In the genomic region with DNA sequence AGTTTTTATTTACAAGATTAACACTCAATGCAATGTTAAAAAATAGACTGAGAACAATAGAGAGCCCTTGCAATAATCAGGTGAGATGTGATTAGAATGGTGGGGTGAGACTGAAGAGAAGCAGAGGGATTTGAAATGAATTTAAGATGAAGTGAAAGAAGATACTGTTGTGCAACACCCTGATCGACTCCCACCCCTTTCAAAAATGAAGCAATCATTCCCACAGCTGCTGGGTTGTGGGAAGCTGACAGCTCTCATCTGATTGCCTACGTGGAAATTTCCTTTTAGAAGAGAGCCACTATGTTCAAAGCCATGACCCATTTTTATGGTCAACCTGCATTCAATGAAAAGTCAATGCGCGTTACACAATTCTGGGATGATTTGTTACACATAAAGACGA, we compare ENCODE assay signal across 24 cellular contexts.
DNase-seq lines count a peak whose midpoint lies in the region; ATAC-seq, FAIRE-seq and TF ChIP-seq lines count a peak whose summit lies in the region.
"Had no signal": no experiment of that assay in that cellular context is flagged by ENCODE, and none has a peak within 500 bp of the region (broad histone marks: within the 10 kb centered on the region; RNA-seq: fewer than 3 reads in every experiment).

No MANE protein-coding gene starts in this region.

- peak overlapping the region; percentile 4 for H3K27ac Mint-ChIP-seq in glutamatergic neuron (ENCODE audit: unreplicated experiment)
- H3K27ac Mint-ChIP-seq in type B pancreatic cell, result no peak overlapping the region
- H3K27ac Mint-ChIP-seq in CD14-positive monocyte, result no peak overlapping the region
- no peak overlapping the region for H3K27ac Mint-ChIP-seq in T-helper 2 cell treated with Interferon-gamma antibody and Interleukin-4, amounts not matched to agents 5 μg/mL and 100 μg/mL, for 36 hours
- H3K27ac Mint-ChIP-seq: activated CD4-positive, alpha-beta T cell treated with anti-CD3 and anti-CD28 coated beads for 36 hours; activated naive CD8-positive, alpha-beta T cell; brain had no signal

- TF ChIP-seq CTCF in NB4 (IDR thresholded peaks at IDR 0.05; ENCODE audit: low read depth, low read length), result no peak
- no peak for TF ChIP-seq CTCF in glutamatergic neuron (IDR thresholded peaks at IDR 0.05; ENCODE audit: partially characterized antibody, unreplicated experiment)
- TF ChIP-seq CTCF in type B pancreatic cell (conservative IDR thresholded peaks at IDR 0.05), result no peak
- TF ChIP-seq CTCF in CD14-positive monocyte (IDR thresholded peaks at IDR 0.05), result no peak

- H3K4me1 Mint-ChIP-seq in glutamatergic neuron (ENCODE audit: low read depth, unreplicated experiment) (peaks cover 31% of the 10 kb centered on the region), type B pancreatic cell (ENCODE audit: unreplicated experiment) (peaks cover 6% of the 10 kb centered on the region), CD14-positive monocyte (peaks cover 4% of the 10 kb centered on the region)
- H3K4me1 Mint-ChIP-seq in T-helper 2 cell treated with Interferon-gamma antibody and Interleukin-4, amounts not matched to agents 5 μg/mL and 100 μg/mL, for 36 hours (ENCODE audit: low read depth), result no peaks in the 10 kb centered on the region
- H3K4me1 Mint-ChIP-seq: activated CD4-positive, alpha-beta T cell treated with anti-CD3 and anti-CD28 coated beads for 36 hours had no signal

- H3K9me3 Mint-ChIP-seq in glutamatergic neuron (ENCODE audit: unreplicated experiment) (no peaks in the 10 kb centered on the region), type B pancreatic cell (no peaks in the 10 kb centered on the region), CD14-positive monocyte (peaks cover 0 to 1% (median 0%) of the 10 kb centered on the region in 7 donors)
- H3K9me3 Mint-ChIP-seq in T-helper 2 cell treated with Interferon-gamma antibody and Interleukin-4, amounts not matched to agents 5 μg/mL and 100 μg/mL, for 36 hours, result no peaks in the 10 kb centered on the region
- H3K9me3 Mint-ChIP-seq: brain had no signal

- no peak for TF ChIP-seq POLR2A in NB4 (IDR thresholded peaks at IDR 0.05; ENCODE audit: extremely low read depth, insufficient read length)

- H3K4me3 Mint-ChIP-seq in glutamatergic neuron (ENCODE audit: unreplicated experiment) (no peak overlapping the region), type B pancreatic cell (no peak overlapping the region), CD14-positive monocyte (no peak overlapping the region)
- H3K4me3 Mint-ChIP-seq in T-helper 2 cell treated with Interferon-gamma antibody and Interleukin-4, amounts not matched to agents 5 μg/mL and 100 μg/mL, for 36 hours, result no peak overlapping the region
- H3K4me3 Mint-ChIP-seq: activated CD4-positive, alpha-beta T cell treated with anti-CD3 and anti-CD28 coated beads for 36 hours; activated naive CD8-positive, alpha-beta T cell; brain had no signal

- FAIRE-seq in HTR-8/SVneo (lab: Jason Lieb, UNC), result no peak
- FAIRE-seq: GM18507, TTC549 had no signal

- H3K36me3 Mint-ChIP-seq in glutamatergic neuron (ENCODE audit: unreplicated experiment), result no peaks in the 10 kb centered on the region
- H3K36me3 Mint-ChIP-seq in type B pancreatic cell, result no peaks in the 10 kb centered on the region
- no peaks in the 10 kb centered on the region for H3K36me3 Mint-ChIP-seq in CD14-positive monocyte
- H3K36me3 Mint-ChIP-seq in T-helper 2 cell treated with Interferon-gamma antibody and Interleukin-4, amounts not matched to agents 5 μg/mL and 100 μg/mL, for 36 hours (ENCODE audit: low read depth), result no peaks in the 10 kb centered on the region
- H3K36me3 Mint-ChIP-seq: activated naive CD8-positive, alpha-beta T cell; brain had no signal

- no peak for ATAC-seq in HG03039 (IDR thresholded peaks at IDR 0.05; ENCODE audit: unreplicated experiment)
- ATAC-seq: activated CD4-positive, alpha-beta T cell treated with anti-CD3 and anti-CD28 coated beads for 36 hours had no signal

- peak; percentile 1 for DNase-seq in HTR-8/SVneo (ENCODE audit: insufficient read length, low spot score)
- DNase-seq in NB4 (ENCODE audit: low read depth), result peak; percentile 14
- peak; percentile 58 for DNase-seq in amniotic epithelial cell (ENCODE audit: low read depth)
- no peak for DNase-seq in glutamatergic neuron
- DNase-seq in type B pancreatic cell (ENCODE audit: extremely low spot score, unreplicated experiment), result no peak
- no peak for DNase-seq in CD14-positive monocyte (ENCODE audit: low spot score)
- DNase-seq in T-helper 2 cell treated with Interferon-gamma antibody and Interleukin-4, amounts not matched to agents 5 μg/mL and 100 μg/mL, for 36 hours (ENCODE audit: low spot score), result no peak
- DNase-seq: activated CD4-positive, alpha-beta T cell treated with anti-CD3 and anti-CD28 coated beads for 36 hours; Calu3; KG1; NCI-H1105 treated with DMSO at 0.1 percent for 48 hours; NCI-H2081 treated with DMSO at 0.1 percent for 48 hours; NCI-H526; occipital lobe; SW 1271 had no signal

- H3K27me3 Mint-ChIP-seq in glutamatergic neuron (ENCODE audit: unreplicated experiment), result peaks cover under 1% of the 10 kb centered on the region
- no peaks in the 10 kb centered on the region for H3K27me3 Mint-ChIP-seq in type B pancreatic cell
- H3K27me3 Mint-ChIP-seq in CD14-positive monocyte (ENCODE audit: low read depth in 3 of 3), result no peaks in the 10 kb centered on the region
- H3K27me3 Mint-ChIP-seq in T-helper 2 cell treated with Interferon-gamma antibody and Interleukin-4, amounts not matched to agents 5 μg/mL and 100 μg/mL, for 36 hours (ENCODE audit: low read depth), result no peaks in the 10 kb centered on the region
- H3K27me3 Mint-ChIP-seq: activated CD4-positive, alpha-beta T cell treated with anti-CD3 and anti-CD28 coated beads for 36 hours; activated naive CD8-positive, alpha-beta T cell; brain had no signal

- intact Hi-C loops in CD14-positive monocyte (cut with micrococcal nuclease), result no loop called here

- H3K4me3 ChIP-seq in NB4 (ENCODE audit: low read depth, low read length), result no peak overlapping the region
- H3K4me3 ChIP-seq: BLaER1, coronary artery, right atrium auricular region, suprapubic skin had no signal

Comparison
In these comparisons a context has a peak if more than half of its experiments do, and no peak if none do; other contexts are left out.
1. DNase-seq: peak in HTR-8/SVneo (single experiment), NB4 (single experiment) and amniotic epithelial cell (single experiment); none in glutamatergic neuron (single experiment), type B pancreatic cell (single experiment), CD14-positive monocyte (single experiment) and T-helper 2 cell treated with Interferon-gamma antibody and Interleukin-4, amounts not matched to agents 5 μg/mL and 100 μg/mL, for 36 hours (single experiment).